In genomic region chr22:20741634-20742581, GRCh38 we compare ENCODE assay signal across 8 cellular contexts. TPM values are rescaled to one million over a fixed set of nuclear protein-coding genes. Genes with fewer than 3 reads are reported as not detected.
DNase-seq lines count a peak whose midpoint lies in the region; FAIRE-seq and TF ChIP-seq lines count a peak whose summit lies in the region.

No MANE protein-coding gene starts in this region.

- 73 to 77% (median 75%) methylated on average over 14 to 16 of the region's 16 CpGs for WGBS in adrenal gland, 4 donors

- H3K9me3 ChIP-seq in adrenal gland (replicated peaks in 1 of 3) (no peaks in the 10 kb centered on the region), keratinocyte (ENCODE audit: control insufficient read depth, low read depth, low read length) (no peaks in the 10 kb centered on the region)

- no peaks in the 10 kb centered on the region for H3K9me1 ChIP-seq in keratinocyte (ENCODE audit: control insufficient read depth, extremely low read depth, insufficient read depth, low read length)

- no peak overlapping the region for H3K4me2 ChIP-seq in keratinocyte (ENCODE audit: control insufficient read depth, extremely low read depth, insufficient read depth, low read depth, low read length)

- H3K79me2 ChIP-seq in keratinocyte (ENCODE audit: control insufficient read depth, insufficient read depth, low read length) = no peaks in the 10 kb centered on the region

- H2AFZ ChIP-seq in keratinocyte (ENCODE audit: control insufficient read depth, low read length) = no peak overlapping the region

- dilution Hi-C loops in keratinocyte (cut with MboI; ENCODE audit: extremely low pct_ligation_motif_present, low sequenced_read_pairs) = no loop called here

- H3K36me3 ChIP-seq in adrenal gland (replicated peaks in 1 of 2) (peaks cover 0 to 54% of the 10 kb centered on the region in 2 donors), keratinocyte (ENCODE audit: control insufficient read depth in 2 of 2, extremely low read depth in 1 of 2, insufficient read depth in 2 of 2, low read length in 2 of 2) (peaks cover 0 to 4% of the 10 kb centered on the region in 2 experiments)

- DNase-seq in AG20443 (ENCODE audit: low spot score) (peak; percentile 53), OCI-M1 (lab: John Stamatoyannopoulos, UW) (peak; percentile 75), adrenal gland (peak in 1 of 7 donors; percentile 38), keratinocyte (ENCODE audit: low read depth, low spot score) (no peak), H4 (ENCODE audit: low spot score) (no peak), GDM1 (lab: John Stamatoyannopoulos, UW) (no peak)
- DNase-seq in stimulated activated CD8-positive, alpha-beta memory T cell treated with anti-CD3 and anti-CD28 coated beads, Interleukin-15, amount 100 ng/mL, for 1 hour (ENCODE audit: low read depth) = peak; percentile 3

- peak; percentile 57; the same call in 1 of the 2 replicates for TF ChIP-seq CTCF in GM12875 (IDR thresholded peaks at IDR 0.05; ENCODE audit: borderline replicate concordance, insufficient read depth, low read depth, low read length)
- TF ChIP-seq CTCF in adrenal gland (IDR thresholded peaks at IDR 0.05) = peak; percentile 33 to 58 (median 43)
- peak; percentile 49 to 74 (median 63) for TF ChIP-seq CTCF in keratinocyte (optimal IDR thresholded peaks at IDR 0.05 in 1 of 3, IDR thresholded peaks at IDR 0.05 in 1 of 3, conservative IDR thresholded peaks at IDR 0.05 in 1 of 3; ENCODE audit: extremely low read depth in 1 of 3, insufficient read depth in 2 of 3, low read length in 3 of 3)

- H3K4me3 ChIP-seq in GM12875 (ENCODE audit: low read depth, low read length) (no peak overlapping the region), adrenal gland (no peak overlapping the region), keratinocyte (ENCODE audit: control insufficient read depth in 2 of 3, extremely low read depth in 1 of 3, insufficient read depth in 2 of 3, low read depth in 1 of 3, low read length in 3 of 3) (no peak overlapping the region)

- no peak overlapping the region for H3K27ac ChIP-seq in adrenal gland
- no peak overlapping the region for H3K27ac ChIP-seq in keratinocyte (ENCODE audit: control insufficient read depth, insufficient read depth, low read length)

- no peak for FAIRE-seq in keratinocyte (lab: Jason Lieb, UNC)

- H3K27me3 ChIP-seq in adrenal gland (no peaks in the 10 kb centered on the region), keratinocyte (ENCODE audit: control insufficient read depth, extremely low read depth, insufficient read depth, low read length) (no peaks in the 10 kb centered on the region)

- no peak overlapping the region for H3K9ac ChIP-seq in keratinocyte (ENCODE audit: control insufficient read depth, extremely low read depth, insufficient read depth, low read length)

- TF ChIP-seq POLR2A in adrenal gland (IDR thresholded peaks at IDR 0.05) = no peak

- H3K4me1 ChIP-seq in adrenal gland (replicated peaks in 1 of 2) = no peaks in the 10 kb centered on the region
- H3K4me1 ChIP-seq in keratinocyte (ENCODE audit: control insufficient read depth, extremely low read depth, insufficient read depth, low read length) = no peaks in the 10 kb centered on the region

- intact Hi-C loops in adrenal gland (cut with DNase I) = no loop called here

- no peaks in the 10 kb centered on the region for H4K20me1 ChIP-seq in keratinocyte (ENCODE audit: control insufficient read depth, extremely low read depth, insufficient read depth, low read length)

RNA-seq across cellular contexts. Expression of gene SERPIND1, which starts 32.0 kb away (rescaled TPM):
- 1 to 10 TPM in 1 of 8 donors, under 1 TPM in 5, not detected in 2; 0.13 to 1.0 (median 0.30) TPM for total RNA-seq in adrenal gland
- polyA plus RNA-seq in adrenal gland (under 1 TPM; 0.10 to 0.18 (median 0.16) TPM), keratinocyte (not detected in 3 replicates)
- not detected for polyA plus RNA-seq in keratinocyte (2011; ENCODE audit: low read depth)
- polyA plus RNA-seq in keratinocyte (2011; cell fraction: cytosol; rRNA removed) = not detected in 2 replicates
- polyA plus RNA-seq in keratinocyte (2011; cell fraction: nucleus; rRNA removed) = not detected in 2 replicates
- polyA plus RNA-seq in keratinocyte (2012; ENCODE audit: low replicate concordance) = 0.13 TPM in 1 of 2 replicates, not detected in the other
- polyA minus RNA-seq in keratinocyte = not detected in 3 replicates
- not detected for polyA minus RNA-seq in keratinocyte (2011; cell fraction: cytosol; rRNA and poly(A)+ RNA removed)
- not detected in 2 replicates for polyA minus RNA-seq in keratinocyte (2011; cell fraction: nucleus; rRNA and poly(A)+ RNA removed)
- total RNA-seq in H4 (2014; rRNA removed; shearing (Covaris generic)) = not detected in 2 replicates

Comparison
In these comparisons a context has a peak if more than half of its experiments do, and no peak if none do; other contexts are left out.
1. DNase-seq: peak in AG20443 (single experiment), OCI-M1 (single experiment) and stimulated activated CD8-positive, alpha-beta memory T cell treated with anti-CD3 and anti-CD28 coated beads, Interleukin-15, amount 100 ng/mL, for 1 hour (single experiment); none in keratinocyte (single experiment), H4 (single experiment) and GDM1 (single experiment).
2. Peak in every context shown above with its lines, with median percentiles within 50 percentile points of each other: CTCF ChIP-seq.